14 cellular contexts compared by ENCODE assay signal in the genomic region with DNA sequence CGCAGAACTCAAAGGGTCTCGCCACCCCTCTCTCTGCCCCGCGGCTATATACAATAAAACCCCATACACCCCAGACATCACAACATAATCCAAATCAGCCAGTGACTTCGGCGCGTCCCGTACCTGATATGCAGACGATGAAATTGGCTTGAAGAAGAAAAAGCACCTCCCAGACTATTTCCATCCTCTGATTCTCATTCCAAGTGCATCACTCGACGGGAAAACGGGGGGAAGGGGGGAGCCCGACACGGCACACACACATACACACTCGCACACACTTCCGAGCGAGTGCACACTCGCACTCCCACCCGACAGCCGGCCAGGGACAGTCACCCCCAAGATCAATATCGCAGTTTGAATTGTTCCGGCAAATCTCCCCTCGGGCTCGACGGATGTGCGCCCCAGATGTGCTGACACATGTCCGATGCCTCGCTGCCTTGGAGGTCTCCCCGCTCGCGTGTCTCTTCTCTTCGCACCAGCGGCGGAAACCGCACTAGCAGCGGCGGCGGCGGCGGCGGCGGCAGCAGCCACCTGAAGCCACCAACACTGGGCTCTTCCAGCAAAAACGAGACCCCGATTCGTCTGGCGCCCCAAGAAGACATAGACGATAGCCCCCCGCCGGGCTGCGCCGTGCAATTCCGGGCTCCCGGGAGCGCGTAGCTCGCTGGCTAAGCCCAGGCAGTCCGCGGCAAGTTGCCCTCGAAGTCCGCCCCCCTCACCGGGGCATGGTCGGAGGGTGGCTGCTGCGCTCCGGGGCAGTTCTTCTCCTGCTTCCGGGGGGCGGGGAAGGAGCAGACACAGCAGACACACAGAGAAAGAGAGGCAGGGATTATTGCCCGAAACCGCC. TPM values are rescaled to one million over a fixed set of nuclear protein-coding genes. Genes with fewer than 3 reads are reported as not detected.
A peak's percentile ranks its signal among the peaks of the same experiment; 100 is the strongest.
DNase-seq lines count a peak whose midpoint lies in the region; FAIRE-seq and TF ChIP-seq lines count a peak whose summit lies in the region.
"Had no signal": no experiment of that assay in that cellular context is flagged by ENCODE, and none has a peak within 500 bp of the region (broad histone marks: within the 10 kb centered on the region; RNA-seq: fewer than 3 reads in every experiment).

No MANE protein-coding gene starts in this region.

- no peaks in the 10 kb centered on the region for H3K9me3 Mint-ChIP-seq in progenitor cell of endocrine pancreas (ENCODE audit: low read depth)
- H3K9me3 Mint-ChIP-seq: activated T-helper 2 cell treated with anti-CD3 and anti-CD28 coated beads, Interferon-gamma antibody, Interleukin-2, Interleukin-4, amounts not matched to agents 10 μg/mL and 5 μg/mL and 100 μg/mL, durations not matched to agents 14 hours and 24 hours and 36 hours; dendritic cell treated with granulocyte-macrophage colony-stimulating factor and Interleukin-4, amounts not matched to agents 40 ng/mL and 50 ng/mL, for 4 days had no signal

- DNase-seq in NCI-H345 (lab: John Stamatoyannopoulos, UW) (peak; percentile 69), NCI-H345 treated with DMSO at 0.1 percent for 48 hours (lab: John Stamatoyannopoulos, UW; ENCODE audit: unreplicated experiment) (no peak), NT2/D1 (ENCODE audit: low read depth, low spot score) (no peak), frontal cortex (ENCODE audit: low spot score in 2 of 2) (peak; percentile 7 to 12), progenitor cell of endocrine pancreas (ENCODE audit: low spot score, unreplicated experiment) (peak; percentile 11), SKM-1 treated with dmso at 0.1 percent for 144 hours (lab: John Stamatoyannopoulos, UW; ENCODE audit: unreplicated experiment) (no peak), NCI-H1930 (lab: John Stamatoyannopoulos, UW) (no peak)
- DNase-seq in activated naive CD4-positive, alpha-beta T cell treated with Interleukin-2 at 50 U/mL for 16 hours: no peak
- DNase-seq: GM23248, MV-4-11, T-helper 9 cell had no signal

- peak overlapping the region; percentile 55 for H3K4me3 ChIP-seq in NT2/D1 (ENCODE audit: insufficient read length, low read depth)
- H3K4me3 ChIP-seq: GM23248 had no signal

- H3K9me3 ChIP-seq in NT2/D1 (ENCODE audit: insufficient read depth, low read length): no peaks in the 10 kb centered on the region

- H3K9ac ChIP-seq in NT2/D1 (ENCODE audit: insufficient read length, low read depth): peak overlapping the region; percentile 69
- H3K9ac ChIP-seq: GM23248 had no signal

- no peaks in the 10 kb centered on the region for H3K36me3 Mint-ChIP-seq in progenitor cell of endocrine pancreas (ENCODE audit: insufficient read depth)

- no peak for TF ChIP-seq CTCF in progenitor cell of endocrine pancreas (IDR thresholded peaks at IDR 0.05; ENCODE audit: unreplicated experiment)

- peaks cover 88% of the 10 kb centered on the region for H3K27me3 Mint-ChIP-seq in progenitor cell of endocrine pancreas

- H3K27me3 ChIP-seq in NT2/D1 (ENCODE audit: insufficient read depth, insufficient read length): peaks cover 43% of the 10 kb centered on the region

- FAIRE-seq in frontal cortex (lab: Jason Lieb, UNC): no peak
- FAIRE-seq: G401.6 had no signal

- H3K36me3 ChIP-seq in NT2/D1 (ENCODE audit: insufficient read depth, insufficient read length, low read length): no peaks in the 10 kb centered on the region

- H3K4me1 ChIP-seq in NT2/D1 (ENCODE audit: insufficient read depth, insufficient read length): peaks cover 9% of the 10 kb centered on the region

- H3K4me1 Mint-ChIP-seq in progenitor cell of endocrine pancreas (ENCODE audit: low read depth): peaks cover 8% of the 10 kb centered on the region

- H3K27ac Mint-ChIP-seq in progenitor cell of endocrine pancreas: no peak overlapping the region
- H3K27ac Mint-ChIP-seq: activated T-helper 2 cell treated with anti-CD3 and anti-CD28 coated beads, Interferon-gamma antibody, Interleukin-2, Interleukin-4, amounts not matched to agents 10 μg/mL and 5 μg/mL and 100 μg/mL, durations not matched to agents 14 hours and 24 hours and 36 hours; dendritic cell treated with granulocyte-macrophage colony-stimulating factor and Interleukin-4, amounts not matched to agents 40 ng/mL and 50 ng/mL, for 4 days had no signal

- H3K4me3 Mint-ChIP-seq in progenitor cell of endocrine pancreas (ENCODE audit: low read depth): peak overlapping the region; percentile 68
- H3K4me3 Mint-ChIP-seq: dendritic cell treated with granulocyte-macrophage colony-stimulating factor and Interleukin-4, amounts not matched to agents 40 ng/mL and 50 ng/mL, for 4 days had no signal

RNA-seq across cellular contexts. Expression of a gene that starts 0.7 kb away (rescaled TPM):
- total RNA-seq in frontal cortex (39.5 TPM), progenitor cell of endocrine pancreas (0.27 and 0.53 TPM in 2 replicates)
- total RNA-seq: GM23248 had no signal

Comparison
In these comparisons a context has a peak if more than half of its experiments do, and no peak if none do; other contexts are left out.
1. DNase-seq: peak in NCI-H345 (single experiment), frontal cortex (2 of 2) and progenitor cell of endocrine pancreas (single experiment); none in NCI-H345 treated with DMSO at 0.1 percent for 48 hours (single experiment), NT2/D1 (single experiment), SKM-1 treated with dmso at 0.1 percent for 144 hours (single experiment), activated naive CD4-positive, alpha-beta T cell treated with Interleukin-2 at 50 U/mL for 16 hours (single experiment) and NCI-H1930 (0 of 2).
2. RNA of a gene that starts 0.7 kb away (total RNA-seq): 39.5 TPM in frontal cortex (single experiment); 0.27 to 0.53 TPM in progenitor cell of endocrine pancreas; every median in the first group is over 10 times any median in the second.